Comparison of ENCODE assay signal across 2 cellular contexts in genomic region chr20:46049190-46049589, GRCh38.
TF ChIP-seq lines count a peak whose summit lies in the region.

No MANE protein-coding gene starts in this region.

TF ChIP-seq in HepG2, 621 proteins besides CTCF, POLR2A, EP300 and RAD21:
- TF ChIP-seq PHB2 (IDR thresholded peaks at IDR 0.05; ENCODE audit: partially characterized antibody) (peak; percentile 28), GATA4 (IDR thresholded peaks at IDR 0.05; ENCODE audit: borderline replicate concordance, low read depth) (no peak), POLR2AphosphoS2 (IDR thresholded peaks at IDR 0.05; ENCODE audit: low read depth, low read length) (no peak), CREM (IDR thresholded peaks at IDR 0.05) (no peak), CREM (CRISPR knock-in tag; IDR thresholded peaks at IDR 0.05) (no peak), ATF7 (IDR thresholded peaks at IDR 0.05) (peak; percentile 29; the same call in 1 of the 2 replicates), ATF7 (CRISPR knock-in tag; IDR thresholded peaks at IDR 0.05) (no peak), NONO (IDR thresholded peaks at IDR 0.05) (0 out of 2 replicates have a peak, but pooled peaks have one; percentile 69), NONO (CRISPR knock-in tag; conservative IDR thresholded peaks at IDR 0.05) (no peak), ZNF264 (CRISPR knock-in tag; IDR thresholded peaks at IDR 0.05) (no peak), HOXA3 (CRISPR knock-in tag; IDR thresholded peaks at IDR 0.05) (no peak), IKZF1 (IDR thresholded peaks at IDR 0.05) (peak; percentile 87; the same call in 1 of the 2 replicates), DMAP1 (CRISPR knock-in tag; IDR thresholded peaks at IDR 0.05) (no peak), FOXP1 (IDR thresholded peaks at IDR 0.05) (0 out of 2 replicates have a peak, but pooled peaks have one; percentile 18), FOXP1 (CRISPR knock-in tag; IDR thresholded peaks at IDR 0.05) (no peak), ZFP36L1 (CRISPR knock-in tag; IDR thresholded peaks at IDR 0.05) (no peak), LCORL (IDR thresholded peaks at IDR 0.05) (peak; percentile 27; the same call in 1 of the 2 replicates), LCORL (CRISPR knock-in tag; IDR thresholded peaks at IDR 0.05) (no peak), KLF12 (CRISPR knock-in tag; IDR thresholded peaks at IDR 0.05; ENCODE audit: borderline replicate concordance) (no peak), SOX6 (IDR thresholded peaks at IDR 0.05) (peak; percentile 90; the same call in 1 of the 2 replicates), SOX6 (CRISPR knock-in tag; IDR thresholded peaks at IDR 0.05) (no peak), RAD51 (IDR thresholded peaks at IDR 0.05; ENCODE audit: borderline replicate concordance) (peak; percentile 19; the same call in 1 of the 2 replicates), CC2D1A (CRISPR knock-in tag; IDR thresholded peaks at IDR 0.05) (no peak)

TF ChIP-seq in K562, 482 proteins besides CTCF, POLR2A, EP300 and RAD21:
- TF ChIP-seq ZZZ3 (IDR thresholded peaks at IDR 0.05), result no peak
- no peak for TF ChIP-seq ZNF274 (IDR thresholded peaks at IDR 0.05; ENCODE audit: borderline replicate concordance, low read depth, low read length)
- no peak for TF ChIP-seq SNRNP70 (optimal IDR thresholded peaks at IDR 0.05; ENCODE audit: low read depth, low read length)
- peak; percentile 11; the same call in 1 of the 2 replicates for TF ChIP-seq EGR1 (conservative IDR thresholded peaks at IDR 0.05)
- TF ChIP-seq TSHZ1 (CRISPR knock-in tag; IDR thresholded peaks at IDR 0.05), result no peak
- TF ChIP-seq DIDO1 (tag; IDR thresholded peaks at IDR 0.05; ENCODE audit: low read depth), result no peak
- no peak for TF ChIP-seq NCOA2 (IDR thresholded peaks at IDR 0.05; ENCODE audit: partially characterized antibody in 2 of 2)
- no peak for TF ChIP-seq CEBPG (CRISPR knock-in tag; IDR thresholded peaks at IDR 0.05)
- TF ChIP-seq CEBPG (tag; conservative IDR thresholded peaks at IDR 0.05 in 1 of 2, IDR thresholded peaks at IDR 0.05 in 1 of 2), result no peak
